Comparison of ENCODE assay signal across 15 cellular contexts in genomic region chr10:101002456-101002855, GRCh38. TPM values are rescaled to one million over a fixed set of nuclear protein-coding genes. Genes with fewer than 3 reads are reported as not detected.
DNase-seq lines count a peak whose midpoint lies in the region; ATAC-seq and TF ChIP-seq lines count a peak whose summit lies in the region.
"Had no signal": no experiment of that assay in that cellular context is flagged by ENCODE, and none has a peak within 500 bp of the region (broad histone marks: within the 10 kb centered on the region; RNA-seq: fewer than 3 reads in every experiment).

No MANE protein-coding gene starts in this region.

- H4K20me1 ChIP-seq in BLaER1, result peaks cover 62% of the 10 kb centered on the region

- H3K27ac ChIP-seq in BLaER1, result peak overlapping the region; percentile 98
- H3K27ac ChIP-seq in adrenal gland, result peak overlapping the region in 3 of 5 donors; percentile 100
- H3K27ac ChIP-seq in left lung, result peak overlapping the region; percentile 94 to 100

- TF ChIP-seq CTCF in adrenal gland (IDR thresholded peaks at IDR 0.05) (no peak), left lung (IDR thresholded peaks at IDR 0.05) (no peak), glutamatergic neuron (IDR thresholded peaks at IDR 0.05; ENCODE audit: partially characterized antibody, unreplicated experiment) (no peak)

- no peak for DNase-seq in adrenal gland
- DNase-seq in left lung, result peak in 1 of 2 donors; percentile 61
- no peak for DNase-seq in ureter (ENCODE audit: low spot score)
- DNase-seq in glutamatergic neuron, result no peak
- no peak for DNase-seq in NCI-H510A (lab: John Stamatoyannopoulos, UW)
- DNase-seq: activated CD4-positive, alpha-beta T cell treated with anti-CD3 and anti-CD28 coated beads, Interleukin-2, amount 50 U/mL, for 48 hours; activated naive CD8-positive, alpha-beta T cell treated with anti-CD3 and anti-CD28 coated beads for 36 hours; activated T-cell treated with anti-CD3 and anti-CD28 coated beads, Interleukin-2, amount 50 U/mL, for 4 hours; GF-D8; KBM-7; NCI-H1417 had no signal

- H3K4me3 ChIP-seq in BLaER1 (peak overlapping the region; percentile 92; the same call in 1 of the 2 replicates), adrenal gland (no peak overlapping the region), left lung (no peak overlapping the region), skeletal muscle satellite cell (ENCODE audit: low read length) (no peak overlapping the region)

- peaks cover 13% of the 10 kb centered on the region for H3K4me1 Mint-ChIP-seq in glutamatergic neuron (ENCODE audit: low read depth, unreplicated experiment)

- no peaks in the 10 kb centered on the region for H3K27me3 ChIP-seq in BLaER1
- H3K27me3 ChIP-seq in adrenal gland, result no peaks in the 10 kb centered on the region
- H3K27me3 ChIP-seq in left lung, result no peaks in the 10 kb centered on the region
- no peaks in the 10 kb centered on the region for H3K27me3 ChIP-seq in skeletal muscle satellite cell (ENCODE audit: control insufficient read depth, insufficient read depth, low read length)

- peaks cover 41% of the 10 kb centered on the region for H3K4me1 ChIP-seq in BLaER1
- H3K4me1 ChIP-seq in adrenal gland (replicated peaks in 1 of 2), result peaks cover 24 to 34% of the 10 kb centered on the region in 2 donors
- H3K4me1 ChIP-seq in left lung, result peaks cover 22 to 47% of the 10 kb centered on the region in 2 donors
- H3K4me1 ChIP-seq in skeletal muscle satellite cell (ENCODE audit: control insufficient read depth, insufficient read depth, low read length), result peaks cover 41% of the 10 kb centered on the region

- H3K27ac Mint-ChIP-seq in glutamatergic neuron (ENCODE audit: unreplicated experiment), result no peak overlapping the region
- H3K27ac Mint-ChIP-seq: activated naive CD8-positive, alpha-beta T cell treated with anti-CD3 and anti-CD28 coated beads for 36 hours had no signal

- peaks cover 14% of the 10 kb centered on the region for H3K9me3 Mint-ChIP-seq in glutamatergic neuron (ENCODE audit: unreplicated experiment)
- H3K9me3 Mint-ChIP-seq: activated naive CD8-positive, alpha-beta T cell treated with anti-CD3 and anti-CD28 coated beads for 36 hours; activated T-cell treated with anti-CD3 and anti-CD28 coated beads, Interleukin-2, amount 50 U/mL, for 4 hours had no signal

- H3K4me2 ChIP-seq in BLaER1 (peak overlapping the region; percentile 99), skeletal muscle satellite cell (ENCODE audit: low read length) (peak overlapping the region; percentile 84)

- no peak for TF ChIP-seq POLR2A in adrenal gland (IDR thresholded peaks at IDR 0.05)

- no peak for ATAC-seq in left lung
- ATAC-seq in GM19351 (IDR thresholded peaks at IDR 0.05; ENCODE audit: unreplicated experiment), result no peak
- ATAC-seq: activated T-cell treated with anti-CD3 and anti-CD28 coated beads, Interleukin-2, amount 50 U/mL, for 4 hours; esophagus mucosa had no signal

- no peaks in the 10 kb centered on the region for H3K36me3 Mint-ChIP-seq in glutamatergic neuron (ENCODE audit: unreplicated experiment)
- H3K36me3 Mint-ChIP-seq: activated naive CD8-positive, alpha-beta T cell treated with anti-CD3 and anti-CD28 coated beads for 36 hours had no signal

- H3K9me3 ChIP-seq in BLaER1, result no peaks in the 10 kb centered on the region
- H3K9me3 ChIP-seq in adrenal gland (replicated peaks in 1 of 3), result no peaks in the 10 kb centered on the region
- no peaks in the 10 kb centered on the region for H3K9me3 ChIP-seq in left lung
- no peaks in the 10 kb centered on the region for H3K9me3 ChIP-seq in skeletal muscle satellite cell (replicated peaks; ENCODE audit: low read length)

- H3K9ac ChIP-seq in BLaER1 (peak overlapping the region; percentile 98), skeletal muscle satellite cell (ENCODE audit: low read depth, low read length) (peak overlapping the region; percentile 98)

- WGBS in adrenal gland, 4 donors, result 69 to 80% (median 71%) methylated on average over 1 to 11 of the region's 11 CpGs

- peaks cover 11% of the 10 kb centered on the region for H3K27me3 Mint-ChIP-seq in glutamatergic neuron (ENCODE audit: unreplicated experiment)
- H3K27me3 Mint-ChIP-seq: activated naive CD8-positive, alpha-beta T cell treated with anti-CD3 and anti-CD28 coated beads for 36 hours had no signal

- intact Hi-C loops in adrenal gland (cut with DNase I) (no loop called here), left lung (cut with DNase I) (no loop called here)

- H3K36me3 ChIP-seq in BLaER1 (peaks cover 55% of the 10 kb centered on the region), adrenal gland (replicated peaks in 1 of 2) (peaks cover 0 to 50% of the 10 kb centered on the region in 2 donors), left lung (peaks cover 3 to 52% of the 10 kb centered on the region in 2 donors), skeletal muscle satellite cell (ENCODE audit: insufficient read depth, low read length) (peaks cover 49% of the 10 kb centered on the region)

- H3K4me3 Mint-ChIP-seq in glutamatergic neuron (ENCODE audit: unreplicated experiment), result no peak overlapping the region
- H3K4me3 Mint-ChIP-seq: activated naive CD8-positive, alpha-beta T cell treated with anti-CD3 and anti-CD28 coated beads for 36 hours; activated T-cell treated with anti-CD3 and anti-CD28 coated beads, Interleukin-2, amount 50 U/mL, for 4 hours had no signal

RNA-seq across cellular contexts. Expression of gene LZTS2, which starts 2.8 kb away (rescaled TPM):
- total RNA-seq in adrenal gland, result 100 to 1,000 TPM in 4 of 8 donors, 10 to 100 TPM in 4; 45.6 to 161 (median 101) TPM
- polyA plus RNA-seq in adrenal gland, result 100 to 1,000 TPM in 2 of 3 donors, 10 to 100 TPM in 1; 12.2 to 232 (median 126) TPM
- total RNA-seq in left lung, result 10 to 100 TPM; 47.6 to 48.6 TPM
- total RNA-seq in skeletal muscle satellite cell (2012; rRNA removed), result 79.1 and 103 TPM in 2 replicates
- 63.6 TPM for total RNA-seq in ureter
- total RNA-seq in glutamatergic neuron (ENCODE audit: unreplicated experiment), result 56.7 TPM

RNA-seq across cellular contexts. Expression of gene TWNK, which starts 15.1 kb away (rescaled TPM):
- total RNA-seq in adrenal gland (10 to 100 TPM in 4 of 8 donors, 1 to 10 TPM in 4; 5.3 to 14.2 (median 10.2) TPM), left lung (1 to 10 TPM; 3.4 to 6.6 TPM), ureter (13.7 TPM), glutamatergic neuron (ENCODE audit: unreplicated experiment) (10.1 TPM)
- polyA plus RNA-seq in adrenal gland, result 10 to 100 TPM in 1 of 3 donors, 1 to 10 TPM in 2; 7.6 to 21.8 (median 9.0) TPM
- 5.6 and 7.6 TPM in 2 replicates for total RNA-seq in skeletal muscle satellite cell (2012; rRNA removed)

RNA-seq across cellular contexts. Expression of gene MRPL43, which starts 15.2 kb away (rescaled TPM):
- 100 to 1,000 TPM in 6 of 8 donors, 10 to 100 TPM in 2; 92.7 to 214 (median 122) TPM for total RNA-seq in adrenal gland
- polyA plus RNA-seq in adrenal gland, result 100 to 1,000 TPM in 2 of 3 donors, 10 to 100 TPM in 1; 58.4 to 188 (median 175) TPM
- total RNA-seq in left lung, result 10 to 100 TPM; 55.0 to 67.9 TPM
- total RNA-seq in skeletal muscle satellite cell (2012; rRNA removed), result 63.6 and 70.0 TPM in 2 replicates
- 74.7 TPM for total RNA-seq in ureter
- total RNA-seq in glutamatergic neuron (ENCODE audit: unreplicated experiment), result 58.2 TPM

RNA-seq across cellular contexts. Expression of gene PDZD7, which starts 28.5 kb away (rescaled TPM):
- total RNA-seq in adrenal gland, result 1 to 10 TPM in 2 of 8 donors, under 1 TPM in 5, not detected in 1; 0.13 to 1.9 (median 0.60) TPM
- polyA plus RNA-seq in adrenal gland, result 1 to 10 TPM in 2 of 3 donors, under 1 TPM in 1; 0.18 to 3.5 (median 1.0) TPM
- total RNA-seq in left lung, result under 1 TPM; 0.58 to 0.96 TPM
- total RNA-seq in skeletal muscle satellite cell (2012; rRNA removed), result under 0.01 and 1.5 TPM in 2 replicates
- total RNA-seq in ureter, result 0.18 TPM
- 1.5 TPM for total RNA-seq in glutamatergic neuron (ENCODE audit: unreplicated experiment)

RNA-seq across cellular contexts. Expression of gene SFXN3, which starts 28.6 kb away (rescaled TPM):
- total RNA-seq in adrenal gland, result 10 to 100 TPM; 20.4 to 54.0 (median 36.3) TPM
- polyA plus RNA-seq in adrenal gland, result 10 to 100 TPM; 24.1 to 32.8 (median 25.7) TPM
- 10 to 100 TPM; 67.2 to 79.0 TPM for total RNA-seq in left lung
- 83.4 and 87.8 TPM in 2 replicates for total RNA-seq in skeletal muscle satellite cell (2012; rRNA removed)
- 36.8 TPM for total RNA-seq in ureter
- total RNA-seq in glutamatergic neuron (ENCODE audit: unreplicated experiment), result 5.2 TPM
